ENCODE assay signal across 15 cellular contexts in genomic region chr13:72774019-72774418, GRCh38. TPM values are rescaled to one million over a fixed set of nuclear protein-coding genes. Genes with fewer than 3 reads are reported as not detected.
"Had no signal": no experiment of that assay in that cellular context is flagged by ENCODE, and none has a peak within 500 bp of the region (broad histone marks: within the 10 kb centered on the region; RNA-seq: fewer than 3 reads in every experiment).

No MANE protein-coding gene starts in this region.

- H3K4me3 ChIP-seq: ascending aorta, heart right ventricle, sigmoid colon, upper lobe of left lung had no signal

- FAIRE-seq: frontal cortex, kidney had no signal

- H3K27me3 ChIP-seq: ascending aorta, heart right ventricle, sigmoid colon, upper lobe of left lung had no signal

- H3K9me3 ChIP-seq: ascending aorta, heart right ventricle, sigmoid colon, upper lobe of left lung had no signal

- DNase-seq: activated CD4-positive, alpha-beta memory T cell treated with anti-CD3 and anti-CD28 coated beads, Interleukin-2, amount 10 ng/mL, durations not matched to agents 7 days and 5 days; activated CD8-positive, alpha-beta memory T cell treated with anti-CD3 and anti-CD28 coated beads, Interleukin-2, amount 50 U/mL, for 4 hours; activated naive CD8-positive, alpha-beta T cell treated with anti-CD3 and anti-CD28 coated beads, Interleukin-2, amount 10 ng/mL, durations not matched to agents 7 days and 5 days; caudate nucleus; cortex of kidney; effector memory CD4-positive, alpha-beta T cell; heart right ventricle; kidney; left ventricle myocardium superior; sigmoid colon; stimulated activated CD4-positive, alpha-beta T cell treated with anti-CD3 and anti-CD28 coated beads, Interleukin-4, amount 100 ng/mL, for 24 hours; T1000; upper lobe of left lung had no signal

- H3K27ac ChIP-seq: ascending aorta, heart right ventricle, sigmoid colon, upper lobe of left lung had no signal

- ATAC-seq: heart right ventricle, left ventricle myocardium superior had no signal

RNA-seq across cellular contexts. Expression of gene BORA, which starts 46.3 kb away (rescaled TPM):
- total RNA-seq: ascending aorta had no signal
